ENCODE assay signal across 2 cellular contexts in genomic region chr2:230674930-230675672, GRCh38.
TF ChIP-seq lines count a peak whose summit lies in the region.

No MANE protein-coding gene starts in this region.

TF ChIP-seq in H1, 55 proteins besides CTCF, POLR2A, EP300 and RAD21:
- TF ChIP-seq EZH2 (IDR thresholded peaks at IDR 0.05; ENCODE audit: low read depth, low read length, severe bottlenecking) = no peak
- TF ChIP-seq JUND (IDR thresholded peaks at IDR 0.05; ENCODE audit: low read length) = no peak
- no peak for TF ChIP-seq BACH1 (IDR thresholded peaks at IDR 0.05; ENCODE audit: low read length)
- TF ChIP-seq ASH2L (IDR thresholded peaks at IDR 0.05; ENCODE audit: low read length) = no peak
- TF ChIP-seq E2F6 (IDR thresholded peaks at IDR 0.05) = no peak
- TF ChIP-seq POLR2AphosphoS5 (IDR thresholded peaks at IDR 0.05; ENCODE audit: low read depth, low read length) = no peak
- TF ChIP-seq KDM5A (IDR thresholded peaks at IDR 0.05; ENCODE audit: low read length) = no peak
- no peak for TF ChIP-seq SUZ12 (IDR thresholded peaks at IDR 0.05; ENCODE audit: low read length)
- no peak for TF ChIP-seq KDM1A (IDR thresholded peaks at IDR 0.05; ENCODE audit: borderline replicate concordance, low read length)
- TF ChIP-seq BRCA1 (IDR thresholded peaks at IDR 0.05; ENCODE audit: low read depth, low read length) = no peak

TF ChIP-seq in SK-N-SH treated with all-trans-retinoic acid at 6 μM for 48 hours, 23 proteins besides CTCF, POLR2A, EP300 and RAD21:
- TF ChIP-seq ARNTL (CRISPR knock-in tag; IDR thresholded peaks at IDR 0.05; ENCODE audit: borderline replicate concordance, low read depth) (no peak), ZNF8 (CRISPR knock-in tag; IDR thresholded peaks at IDR 0.05) (no peak), ZNF565 (CRISPR knock-in tag; conservative IDR thresholded peaks at IDR 0.05; ENCODE audit: low read depth) (no peak), SNAI2 (CRISPR knock-in tag; IDR thresholded peaks at IDR 0.05) (no peak), CREB5 (CRISPR knock-in tag; IDR thresholded peaks at IDR 0.05; ENCODE audit: low read depth) (no peak), ESRRG (CRISPR knock-in tag; IDR thresholded peaks at IDR 0.05) (no peak), ZFP3 (CRISPR knock-in tag; IDR thresholded peaks at IDR 0.05) (no peak), ISL1 (CRISPR knock-in tag; IDR thresholded peaks at IDR 0.05) (no peak), ZNF70 (CRISPR knock-in tag; IDR thresholded peaks at IDR 0.05) (no peak), CSRNP3 (CRISPR knock-in tag; IDR thresholded peaks at IDR 0.05) (no peak), ZFP30 (CRISPR knock-in tag; IDR thresholded peaks at IDR 0.05) (no peak), CSDC2 (CRISPR knock-in tag; IDR thresholded peaks at IDR 0.05) (no peak), TCF4 (CRISPR knock-in tag; IDR thresholded peaks at IDR 0.05; ENCODE audit: borderline replicate concordance) (no peak), GLIS3 (CRISPR knock-in tag; IDR thresholded peaks at IDR 0.05) (no peak), RARB (CRISPR knock-in tag; IDR thresholded peaks at IDR 0.05) (no peak), BACH2 (CRISPR knock-in tag; IDR thresholded peaks at IDR 0.05; ENCODE audit: borderline replicate concordance) (no peak), ZC3H10 (CRISPR knock-in tag; IDR thresholded peaks at IDR 0.05) (no peak), POU6F1 (CRISPR knock-in tag; IDR thresholded peaks at IDR 0.05; ENCODE audit: borderline replicate concordance, low read depth) (no peak)
